Comparison of ENCODE assay signal across 1 cellular context in genomic region chr10:12615296-12616220, GRCh38.
TF ChIP-seq lines count a peak whose summit lies in the region.

No MANE protein-coding gene starts in this region.

TF ChIP-seq in HEK293, 187 proteins besides CTCF, POLR2A, EP300 and RAD21 (continued from another document):
- TF ChIP-seq ZSCAN4 (tag by site-specific recombination; IDR thresholded peaks at IDR 0.05): peak; percentile 95
- TF ChIP-seq ZNF670 (tag by site-specific recombination; IDR thresholded peaks at IDR 0.05; ENCODE audit: low read depth): peak; percentile 53; the same call in 1 of the 2 replicates
- TF ChIP-seq EGR2 (tag by site-specific recombination; IDR thresholded peaks at IDR 0.05; ENCODE audit: low read depth): peak; percentile 71; the same call in 1 of the 2 replicates
- no peak for TF ChIP-seq RBAK (tag by site-specific recombination; IDR thresholded peaks at IDR 0.05)
- no peak for TF ChIP-seq ZNF335 (tag by site-specific recombination; conservative IDR thresholded peaks at IDR 0.05)
- no peak for TF ChIP-seq KLF1 (tag by site-specific recombination; IDR thresholded peaks at IDR 0.05)
- no peak for TF ChIP-seq ZNF449 (tag by site-specific recombination; IDR thresholded peaks at IDR 0.05)
- TF ChIP-seq ZFHX2 (tag by site-specific recombination; conservative IDR thresholded peaks at IDR 0.05): peak; percentile 82
- TF ChIP-seq ZBTB26 (tag by site-specific recombination; optimal IDR thresholded peaks at IDR 0.05): peak; percentile 11
- 0 out of 2 replicates have a peak, but pooled peaks have one; percentile 36 for TF ChIP-seq ZEB2 (tag by site-specific recombination; IDR thresholded peaks at IDR 0.05)
- 0 out of 2 replicates have a peak, but pooled peaks have one; percentile 14 for TF ChIP-seq ZBTB20 (tag by site-specific recombination; IDR thresholded peaks at IDR 0.05)
- TF ChIP-seq ZNF23 (tag by site-specific recombination; IDR thresholded peaks at IDR 0.05; ENCODE audit: borderline replicate concordance): 0 out of 2 replicates have a peak, but pooled peaks have one; percentile 37
- TF ChIP-seq ELK4 (IDR thresholded peaks at IDR 0.05; ENCODE audit: borderline replicate concordance, low read depth, low read length): no peak
- TF ChIP-seq ZNF274 (IDR thresholded peaks at IDR 0.05; ENCODE audit: low read length): no peak
- peak; percentile 5; the same call in 1 of the 2 replicates for TF ChIP-seq ZNF274 (tag by site-specific recombination; IDR thresholded peaks at IDR 0.05; ENCODE audit: borderline replicate concordance)
